ENCODE assay signal across 7 cellular contexts in the genomic region with DNA sequence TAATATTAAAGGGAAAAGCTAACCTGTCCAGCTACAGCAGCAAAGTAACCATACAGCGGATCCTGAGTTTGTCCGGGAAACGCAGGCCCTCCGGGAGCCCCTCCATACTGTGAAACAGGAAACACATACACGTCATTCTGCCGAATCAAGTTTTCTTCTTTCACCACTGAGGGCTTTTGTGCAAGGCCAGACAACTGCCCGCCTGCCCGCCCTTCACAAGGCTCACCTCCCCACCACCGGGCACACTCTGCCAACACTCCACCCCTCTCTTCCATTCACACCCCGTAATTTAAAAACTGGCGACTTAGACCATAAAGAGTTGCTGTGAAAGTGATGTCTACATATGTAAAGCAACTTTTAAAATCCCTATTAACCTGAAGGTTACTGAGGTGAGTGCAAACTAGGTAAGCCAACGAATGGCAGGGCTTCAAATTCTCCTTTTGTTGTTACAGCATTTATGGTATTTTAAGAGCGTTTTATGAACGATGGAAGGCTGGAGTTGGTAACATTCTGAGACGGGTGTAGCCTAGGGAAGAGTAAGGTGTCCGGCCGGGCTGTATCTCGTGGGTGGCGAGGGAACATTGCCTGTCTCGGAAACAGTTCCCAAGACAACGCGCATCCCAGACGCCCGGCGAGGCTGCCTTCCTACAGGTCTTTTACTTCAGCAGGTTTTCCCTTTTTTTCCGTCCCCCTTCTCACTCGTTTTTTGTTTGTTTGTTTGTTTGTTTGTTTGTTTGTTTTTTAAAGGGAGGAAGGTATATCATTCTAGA. TPM values are rescaled to one million over a fixed set of nuclear protein-coding genes. Genes with fewer than 3 reads are reported as not detected.
DNase-seq lines count a peak whose midpoint lies in the region; FAIRE-seq and TF ChIP-seq lines count a peak whose summit lies in the region.

No MANE protein-coding gene starts in this region.

- H3K36me3 ChIP-seq in mammary epithelial cell (ENCODE audit: insufficient read depth, low read length) (peaks cover 18% of the 10 kb centered on the region), skeletal muscle tissue (ENCODE audit: control insufficient read depth in 3 of 3, insufficient read depth in 3 of 3, low read length in 3 of 3) (peaks cover 4 to 21% (median 12%) of the 10 kb centered on the region in 3 donors)

- in situ Hi-C loops in mammary epithelial cell (cut with MboI; ENCODE audit: low sequenced_read_pairs in 2 of 2): no loop called here

- H3K4me3 ChIP-seq in mammary epithelial cell (replicated peaks in 1 of 3; ENCODE audit: insufficient read depth in 1 of 3, low read depth in 2 of 3, low read length in 3 of 3) (peak overlapping the region; percentile 94 to 99 (median 97)), skeletal muscle tissue (ENCODE audit: low read length in 3 of 3) (peak overlapping the region; percentile 85 to 91 (median 86))

- DNase-seq in GM12891 (ENCODE audit: insufficient read length, low spot score): no peak
- peak; percentile 12 for DNase-seq in H54 (ENCODE audit: insufficient read length, low spot score)
- DNase-seq in LHCN-M2 (ENCODE audit: low read depth): peak; percentile 59
- peak in 3 of 5 donors; percentile 11 to 59 (median 15) for DNase-seq in T-helper 1 cell
- DNase-seq in mammary epithelial cell: peak; percentile 55
- peak; percentile 42 for DNase-seq in iPS-NIHi11 (ENCODE audit: low spot score)

- intact Hi-C loops in mammary epithelial cell (cut with micrococcal nuclease): no loop called here

- H3K27ac ChIP-seq in mammary epithelial cell (ENCODE audit: insufficient read depth, low read depth, low read length): peak overlapping the region; percentile 92
- H3K27ac ChIP-seq in skeletal muscle tissue (ENCODE audit: low read depth, low read length): peak overlapping the region; percentile 41

- H3K9me3 ChIP-seq in mammary epithelial cell (replicated peaks; ENCODE audit: insufficient read depth, low read length) (no peaks in the 10 kb centered on the region), skeletal muscle tissue (ENCODE audit: control insufficient read depth in 3 of 3, low read length in 3 of 3) (no peaks in the 10 kb centered on the region)

- 2% methylated on average over 27 of the region's 27 CpGs for WGBS in mammary epithelial cell (ENCODE audit: low coverage, missing lambda C conversion rate)

- TF ChIP-seq POLR2A in GM12891 (IDR thresholded peaks at IDR 0.05; ENCODE audit: low read depth, low read length): peak; percentile 52; the same call in 1 of the 2 replicates
- no peak for TF ChIP-seq POLR2A in H54 (IDR thresholded peaks at IDR 0.05; ENCODE audit: low read depth, low read length)

- H3K4me1 ChIP-seq in mammary epithelial cell (ENCODE audit: insufficient read depth, low read length) (peaks cover 28% of the 10 kb centered on the region), skeletal muscle tissue (ENCODE audit: control insufficient read depth in 3 of 3, insufficient read depth in 3 of 3, low read length in 3 of 3) (peaks cover 4 to 22% (median 12%) of the 10 kb centered on the region in 3 donors)

- FAIRE-seq in GM12891 (lab: Jason Lieb, UNC) (peak; percentile 45), H54 (lab: Jason Lieb, UNC) (no peak)

- H3K9ac ChIP-seq in mammary epithelial cell (ENCODE audit: insufficient read depth, low read length) (peak overlapping the region; percentile 95), skeletal muscle tissue (ENCODE audit: low read depth in 1 of 3, low read length in 3 of 3) (peak overlapping the region; percentile 73 to 88 (median 87))

- H3K79me2 ChIP-seq in mammary epithelial cell (ENCODE audit: insufficient read depth, low read length): peaks cover 55% of the 10 kb centered on the region

- no peaks in the 10 kb centered on the region for H4K20me1 ChIP-seq in mammary epithelial cell (ENCODE audit: insufficient read depth, low read length)

- peak overlapping the region; percentile 99 for H2AFZ ChIP-seq in mammary epithelial cell (ENCODE audit: low read depth, low read length)

- BruUV-seq in mammary epithelial cell (replicated peaks; lab: Mats Ljungman, UMichigan): TSS peak; percentile 36

- H3K4me2 ChIP-seq in mammary epithelial cell (ENCODE audit: insufficient read depth, low read depth, low read length): peak overlapping the region; percentile 98

- CTCF ChIA-PET in mammary epithelial cell (lab: Charles Lee; ENCODE audit: low non-redundant PET): no interaction called here

- TF ChIP-seq CTCF in mammary epithelial cell (conservative IDR thresholded peaks at IDR 0.05 in 1 of 2, IDR thresholded peaks at IDR 0.05 in 1 of 2; ENCODE audit: extremely low read depth in 1 of 2, insufficient read depth in 1 of 2, low read depth in 1 of 2, low read length in 2 of 2): no peak

- H3K27me3 ChIP-seq in mammary epithelial cell (ENCODE audit: insufficient read depth, low read length) (no peaks in the 10 kb centered on the region), skeletal muscle tissue (ENCODE audit: control insufficient read depth in 3 of 3, insufficient read depth in 3 of 3, low read length in 3 of 3) (no peaks in the 10 kb centered on the region)

- dilution Hi-C loops in mammary epithelial cell (cut with HindIII; ENCODE audit: low sequenced_read_pairs): no loop called here

TF ChIP-seq in GM12891, 5 proteins besides CTCF, POLR2A, EP300 and RAD21:
- TF ChIP-seq SPI1 (IDR thresholded peaks at IDR 0.05; ENCODE audit: low read depth, low read length) (no peak), PAX5 (IDR thresholded peaks at IDR 0.05; ENCODE audit: insufficient read depth, low read length, severe bottlenecking) (no peak), POU2F2 (IDR thresholded peaks at IDR 0.05; ENCODE audit: low read depth, low read length) (peak; percentile 62; the same call in 1 of the 2 replicates), POLR2AphosphoS5 (IDR thresholded peaks at IDR 0.05; ENCODE audit: low read depth, low read length) (peak; percentile 50), TAF1 (IDR thresholded peaks at IDR 0.05; ENCODE audit: low read depth, low read length) (peak; percentile 42; the same call in 1 of the 2 replicates)

RNA-seq across cellular contexts. Expression of a gene that starts 0.8 kb away (rescaled TPM):
- 136 TPM for polyA plus RNA-seq in GM12891 (2012; ENCODE audit: low read depth, missing spikeins)
- total RNA-seq in LHCN-M2 (2014; rRNA removed) (70.1 and 87.6 TPM in 2 replicates), mammary epithelial cell (100 to 1,000 TPM in 1 of 2 donors, 10 to 100 TPM in 1; 78.0 to 183 TPM), skeletal muscle tissue (43.3 TPM)
- 128 TPM for polyA plus RNA-seq in LHCN-M2 (2012)
- polyA plus RNA-seq in mammary epithelial cell: 169 TPM
- polyA minus RNA-seq in mammary epithelial cell: 211 TPM
